Comparison of ENCODE assay signal across 8 cellular contexts in the genomic region with DNA sequence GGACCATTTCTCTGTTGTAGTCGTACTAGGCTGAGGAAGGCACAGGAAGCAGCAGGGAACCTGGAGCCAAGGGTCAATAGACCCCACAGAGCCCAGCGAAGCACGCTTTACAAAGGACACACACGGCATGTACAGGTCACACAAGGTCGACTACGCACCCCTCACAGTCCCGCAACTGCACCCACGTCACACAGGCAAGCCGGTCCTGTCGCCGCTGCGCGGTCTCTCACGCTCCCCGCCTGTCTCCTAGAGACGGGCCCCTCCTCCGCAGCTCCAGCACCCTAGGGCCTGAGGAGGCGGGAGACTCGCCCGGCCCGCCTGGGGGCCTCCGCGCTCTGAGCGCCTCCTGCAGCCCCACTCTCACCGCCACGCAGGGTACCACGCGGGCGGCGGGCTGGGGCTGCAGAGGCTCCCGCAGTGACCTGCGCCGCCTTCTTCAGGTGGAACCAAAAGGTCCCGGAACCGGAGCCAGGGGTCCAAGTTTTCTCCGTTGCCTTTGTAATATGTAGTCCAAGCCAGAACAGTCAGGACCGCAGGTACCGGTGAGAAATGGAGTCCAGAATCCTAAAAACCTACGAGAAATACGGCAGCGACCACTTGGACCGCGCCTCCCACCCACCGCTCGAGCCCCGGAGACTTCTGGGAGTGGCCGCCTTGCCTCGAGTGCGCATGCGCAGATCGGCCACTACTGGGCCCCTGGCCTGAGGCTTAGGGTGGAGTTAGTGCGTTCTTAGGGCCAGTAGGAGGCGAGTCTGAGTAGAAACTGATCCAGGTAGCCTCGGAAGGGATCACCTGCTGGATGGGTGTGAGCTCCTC. TPM values are rescaled to one million over a fixed set of nuclear protein-coding genes. Genes with fewer than 3 reads are reported as not detected.
DNase-seq lines count a peak whose midpoint lies in the region; ATAC-seq, FAIRE-seq and TF ChIP-seq lines count a peak whose summit lies in the region.

A gene (minus strand): TSS at position 651 of the 816 bp plus-strand sequence. CDS start 8,143 bp downstream, outside the sequence.

- H2BK5ac ChIP-seq in IMR-90 (ENCODE audit: low read depth, low read length, poor library complexity, severe bottlenecking), result peak within 1 kb of the TSS; percentile 6

- peaks cover 5% of the 10 kb centered on the region; the same call in 1 of the 2 replicates for H3K4me1 ChIP-seq in IMR-90 (ENCODE audit: control insufficient read depth, insufficient read depth, low read length)

- no peak within 1 kb of the TSS for H4K5ac ChIP-seq in IMR-90 (ENCODE audit: low read depth, low read length)

- H3K18ac ChIP-seq in IMR-90 (ENCODE audit: low read depth, low read length), result peak within 1 kb of the TSS; percentile 43; the same call in 1 of the 2 replicates

- H3K27ac Mint-ChIP-seq in stimulated activated naive CD8-positive, alpha-beta T cell treated with anti-CD3 and anti-CD28 coated beads, Interleukin-15, amount 100 ng/mL, for 72 hours, result peak within 1 kb of the TSS; percentile 87 to 95

- no peak within 1 kb of the TSS for H3K4ac ChIP-seq in IMR-90 (ENCODE audit: low read depth, low read length)

- peak within 1 kb of the TSS; percentile 88 to 90 for H3K4me3 Mint-ChIP-seq in stimulated activated naive CD8-positive, alpha-beta T cell treated with anti-CD3 and anti-CD28 coated beads, Interleukin-15, amount 100 ng/mL, for 72 hours

- no peak within 1 kb of the TSS for H2BK120ac ChIP-seq in IMR-90 (ENCODE audit: low read depth, low read length)

- no peaks in the 10 kb centered on the region for H3K27me3 Mint-ChIP-seq in stimulated activated naive CD8-positive, alpha-beta T cell treated with anti-CD3 and anti-CD28 coated beads, Interleukin-15, amount 100 ng/mL, for 72 hours

- H3K9me3 ChIP-seq in IMR-90 (ENCODE audit: control insufficient read depth, insufficient read depth, low read length) (no peaks in the 10 kb centered on the region), neural cell (ENCODE audit: low read length) (no peaks in the 10 kb centered on the region)

- in situ Hi-C loops in IMR-90 (cut with MboI; ENCODE audit: low sequenced_read_pairs), result no loop called here

- H2AFZ ChIP-seq in IMR-90 (replicated peaks; ENCODE audit: low read length, poor library complexity) (peak within 1 kb of the TSS; percentile 100), neural cell (ENCODE audit: low read depth, low read length) (peak within 1 kb of the TSS; percentile 86)

- H3K36me3 ChIP-seq in IMR-90 (ENCODE audit: control insufficient read depth, insufficient read depth, low read length), result no peaks in the 10 kb centered on the region
- peaks cover 8% of the 10 kb centered on the region for H3K36me3 ChIP-seq in neural cell (ENCODE audit: insufficient read depth, low read length)

- no peak within 1 kb of the TSS for H2BK20ac ChIP-seq in IMR-90 (ENCODE audit: low read depth, low read length)

- no peaks in the 10 kb centered on the region for H3K27me3 ChIP-seq in IMR-90 (ENCODE audit: control insufficient read depth, insufficient read depth, low read length)
- H3K27me3 ChIP-seq in neural cell (ENCODE audit: insufficient read depth, low read depth, low read length), result no peaks in the 10 kb centered on the region

- 0 out of 2 replicates have a peak within 1 kb of the TSS, but pooled peaks have one; percentile 43 for H2AK5ac ChIP-seq in IMR-90 (ENCODE audit: low read depth, low read length)

- H3K9me2 ChIP-seq in neural cell (ENCODE audit: insufficient read depth, low read length), result no peaks in the 10 kb centered on the region

- H3K56ac ChIP-seq in IMR-90 (ENCODE audit: extremely low read depth, insufficient read depth, low read length), result peak within 1 kb of the TSS; percentile 64; the same call in 1 of the 2 replicates

- H3K14ac ChIP-seq in IMR-90 (replicated peaks; ENCODE audit: low read depth, low read length), result peak within 1 kb of the TSS; percentile 86

- intact Hi-C loops in IMR-90 (cut with micrococcal nuclease), result loop anchor here (1.0 kb wide), 1 partner anchor 60 kb away; a partner anchor contains a TSS

- TF ChIP-seq CTCF in IMR-90 (conservative IDR thresholded peaks at IDR 0.05; ENCODE audit: low read depth, low read length) (peak; percentile 53), fibroblast of villous mesenchyme (IDR thresholded peaks at IDR 0.05; ENCODE audit: insufficient read depth, low read depth, low read length) (peak; percentile 72), neural cell (IDR thresholded peaks at IDR 0.05; ENCODE audit: poor library complexity, severe bottlenecking) (peak; percentile 65)

- H2BK15ac ChIP-seq in IMR-90 (ENCODE audit: low read depth, low read length), result no peak within 1 kb of the TSS

- H3K9me1 ChIP-seq in IMR-90 (ENCODE audit: insufficient read depth, low read length), result no peaks in the 10 kb centered on the region

- dilution Hi-C loops in IMR-90 (cut with HindIII; ENCODE audit: low sequenced_read_pairs, unreplicated experiment), result no loop called here

- no peaks in the 10 kb centered on the region for H3F3A ChIP-seq in neural cell (ENCODE audit: insufficient read depth, low read length, poor library complexity, severe bottlenecking)

- H4K8ac ChIP-seq in IMR-90 (ENCODE audit: low read depth in 2 of 2, low read length in 2 of 2), result peak within 1 kb of the TSS; percentile 23 to 86; a peak in 3 of 4 replicates

- peaks cover 8 to 10% of the 10 kb centered on the region in 2 donors for H3K9me3 Mint-ChIP-seq in stimulated activated naive CD8-positive, alpha-beta T cell treated with anti-CD3 and anti-CD28 coated beads, Interleukin-15, amount 100 ng/mL, for 72 hours

- ATAC-seq in GM21447 (IDR thresholded peaks at IDR 0.05; ENCODE audit: unreplicated experiment) (peak; percentile 94), IMR-90 (ENCODE audit: low read depth) (peak; percentile 99)
- peak; percentile 96 for ATAC-seq in stimulated activated naive CD8-positive, alpha-beta T cell treated with anti-CD3 and anti-CD28 coated beads, Interleukin-15, amount 100 ng/mL, for 72 hours

- CTCF ChIA-PET in IMR-90 (lab: Yijun Ruan, JAX), result interaction anchor here (0.6 kb wide), 1 partner anchor 10 kb away, joined by 4 read pairs; no protein-coding TSS in a partner anchor

- H4K91ac ChIP-seq in IMR-90 (ENCODE audit: insufficient read depth, low read depth, low read length), result peak within 1 kb of the TSS; percentile 14; the same call in 1 of the 2 replicates

- H3K4me3 ChIP-seq in IMR-90 (ENCODE audit: insufficient read depth, low read depth, low read length), result peak within 1 kb of the TSS; percentile 81
- H3K4me3 ChIP-seq in fibroblast of villous mesenchyme (ENCODE audit: low read depth, low read length), result peak within 1 kb of the TSS; percentile 97
- peak within 1 kb of the TSS; percentile 88 for H3K4me3 ChIP-seq in neural cell (ENCODE audit: low read length)

- TF ChIP-seq POLR2A in IMR-90 (IDR thresholded peaks at IDR 0.05; ENCODE audit: low read depth, low read length), result no peak

- H4K20me1 ChIP-seq in IMR-90 (ENCODE audit: insufficient read depth, low read length) (no peaks in the 10 kb centered on the region), neural cell (ENCODE audit: insufficient read depth) (no peaks in the 10 kb centered on the region)

- peak; percentile 97 for DNase-seq in D341Med (ENCODE audit: low spot score)
- DNase-seq in IMR-90, result peak; percentile 84
- DNase-seq in RCC 7860 (ENCODE audit: low spot score), result peak; percentile 81
- peak; percentile 66 for DNase-seq in activated effector memory CD4-positive, alpha-beta T cell treated with Interleukin-2 at 50 U/mL for 16 hours
- DNase-seq in fibroblast of villous mesenchyme (ENCODE audit: low read depth), result peak; percentile 89
- DNase-seq in stimulated activated naive CD8-positive, alpha-beta T cell treated with anti-CD3 and anti-CD28 coated beads, Interleukin-15, amount 100 ng/mL, for 72 hours, result peak; percentile 88 to 93

- peak within 1 kb of the TSS; percentile 77 for H3K23ac ChIP-seq in IMR-90 (ENCODE audit: low read depth, low read length)

- peak within 1 kb of the TSS; percentile 62 for H2AK9ac ChIP-seq in IMR-90 (replicated peaks; ENCODE audit: low read depth, low read length, poor library complexity)

- peak within 1 kb of the TSS; percentile 88 for H3K4me2 ChIP-seq in IMR-90 (ENCODE audit: low read depth, low read length)
- H3K4me2 ChIP-seq in neural cell (ENCODE audit: low read length), result peak within 1 kb of the TSS; percentile 63

- TF ChIP-seq RAD21 in IMR-90 (IDR thresholded peaks at IDR 0.05; ENCODE audit: low read length), result 0 out of 2 replicates have a peak, but pooled peaks have one; percentile 14
- peak; percentile 18 for TF ChIP-seq RAD21 in neural cell (conservative IDR thresholded peaks at IDR 0.05)

- peak within 1 kb of the TSS; percentile 64 for H3K9ac ChIP-seq in IMR-90 (ENCODE audit: low read depth, low read length)
- peak within 1 kb of the TSS; percentile 85 for H3K9ac ChIP-seq in neural cell (ENCODE audit: low read length)

- BruUV-seq in IMR-90 (replicated peaks; lab: Mats Ljungman, UMichigan), result no TSS peak

- TF ChIP-seq EP300 in neural cell (conservative IDR thresholded peaks at IDR 0.05; ENCODE audit: poor library complexity, severe bottlenecking), result no peak

- peaks cover 8 to 11% of the 10 kb centered on the region in 2 experiments for H3K79me1 ChIP-seq in IMR-90 (ENCODE audit: low read depth in 1 of 2, low read length in 2 of 2)

- H3K4me1 Mint-ChIP-seq in stimulated activated naive CD8-positive, alpha-beta T cell treated with anti-CD3 and anti-CD28 coated beads, Interleukin-15, amount 100 ng/mL, for 72 hours, result peaks cover 11% of the 10 kb centered on the region

- WGBS in IMR-90 (ENCODE audit: extremely low coverage in 2 of 2, insufficient read length in 1 of 2), 2 experiments, result 2% methylated on average over 9 of the region's 54 CpGs; no CpG with 5 or more reads in 1 of the 2 experiments

- POLR2A ChIA-PET in IMR-90 (lab: Charles Lee; ENCODE audit: unreplicated experiment), result no interaction called here

- H3K79me2 ChIP-seq in neural cell (replicated peaks; ENCODE audit: insufficient read depth, low read length), result peaks cover 17% of the 10 kb centered on the region

- FAIRE-seq in RCC 7860 (lab: Jason Lieb, UNC), result peak; percentile 46

- H3K27ac ChIP-seq in IMR-90 (ENCODE audit: insufficient read depth, low read length), result peak within 1 kb of the TSS; percentile 26
- peak within 1 kb of the TSS; percentile 73 for H3K27ac ChIP-seq in neural cell (ENCODE audit: low read length)

TF ChIP-seq in IMR-90, 13 proteins besides CTCF, POLR2A, EP300 and RAD21 (continues in another document):
- TF ChIP-seq RCOR1 (IDR thresholded peaks at IDR 0.05; ENCODE audit: insufficient replicate concordance, low read length), result no peak

TF ChIP-seq in neural cell, 6 proteins besides CTCF, POLR2A, EP300 and RAD21 (continues in another document):
- TF ChIP-seq SMC3 (conservative IDR thresholded peaks at IDR 0.05; ENCODE audit: poor library complexity) (peak; percentile 28), MXI1 (conservative IDR thresholded peaks at IDR 0.05; ENCODE audit: poor library complexity, severe bottlenecking) (peak; percentile 73), TAF1 (IDR thresholded peaks at IDR 0.05; ENCODE audit: low read depth) (no peak), POLR2AphosphoS5 (IDR thresholded peaks at IDR 0.05) (peak; percentile 77)

RNA-seq across cellular contexts. Expression of the gene that starts here (rescaled TPM):
- total RNA-seq in IMR-90 (2012; rRNA removed), result 2.7 and 3.6 TPM in 2 replicates
- polyA plus RNA-seq in IMR-90 (2012; rRNA removed), result 0.76 and 1.2 TPM in 2 replicates
- 0.48 and 1.2 TPM in 2 replicates for polyA plus RNA-seq in IMR-90 (2012; cell fraction: cytosol; rRNA removed)
- polyA plus RNA-seq in IMR-90 (2012; cell fraction: nucleus; rRNA removed; ENCODE audit: low replicate concordance), result 2.1 and 3.9 TPM in 2 replicates
- total RNA-seq in fibroblast of villous mesenchyme, result 1.6 and 4.3 TPM in 2 replicates
- 8.9 and 13.4 TPM in 2 replicates for polyA plus RNA-seq in neural cell
- polyA minus RNA-seq in neural cell, result 23.4 and 27.2 TPM in 2 replicates

Comparison
In these comparisons a context has a peak if more than half of its experiments do, and no peak if none do; other contexts are left out.
1. Peak in every context shown above with its lines: DNase-seq, ATAC-seq, H3K4me3 ChIP-seq and H3K27ac ChIP-seq.